In the genomic region with DNA sequence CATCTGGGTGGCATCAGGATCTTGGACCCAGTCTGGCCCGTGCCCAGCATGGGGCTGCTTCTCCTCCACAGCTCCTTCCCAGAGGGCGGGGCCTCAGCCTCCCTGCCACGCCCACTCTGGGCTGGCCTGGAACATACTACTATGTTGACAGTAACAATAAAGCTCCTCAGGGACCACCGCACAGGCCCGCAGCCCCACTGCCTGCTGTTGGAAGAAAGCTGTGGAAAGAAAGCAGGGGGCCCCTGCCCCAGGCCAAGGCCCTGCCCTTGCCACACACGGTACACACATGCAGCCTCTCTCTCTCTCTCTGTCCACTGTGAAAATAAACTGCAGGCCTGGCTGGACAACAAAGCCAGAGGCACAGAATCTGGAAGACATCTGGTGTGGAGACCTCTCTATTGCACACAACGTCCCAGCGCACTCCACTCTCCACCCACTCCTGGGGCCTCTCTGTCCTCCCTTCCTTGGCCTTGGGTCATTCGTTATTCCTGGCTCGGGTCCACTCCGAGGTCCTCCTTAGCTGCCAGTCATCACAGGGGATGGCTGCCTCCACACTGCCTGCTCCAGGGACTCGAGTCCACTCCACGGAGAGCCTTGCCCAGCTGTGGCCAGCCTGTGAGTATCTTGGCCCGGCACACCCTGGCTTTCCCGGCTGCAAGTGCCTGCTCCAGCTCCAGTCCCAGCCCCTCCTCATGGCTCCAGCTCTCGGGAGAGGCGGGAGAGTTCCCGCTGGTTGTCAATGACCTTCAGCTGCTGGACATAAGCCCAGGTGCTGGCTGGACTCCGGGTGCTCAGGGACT, we compare ENCODE assay signal across 10 cellular contexts. TPM values are rescaled to one million over a fixed set of nuclear protein-coding genes. Genes with fewer than 3 reads are reported as not detected.
DNase-seq lines count a peak whose midpoint lies in the region; ATAC-seq and TF ChIP-seq lines count a peak whose summit lies in the region.
"Had no signal": no experiment of that assay in that cellular context is flagged by ENCODE, and none has a peak within 500 bp of the region (broad histone marks: within the 10 kb centered on the region; RNA-seq: fewer than 3 reads in every experiment).

No MANE protein-coding gene starts in this region.

- no peak overlapping the region for H2AFZ ChIP-seq in HCT116 (ENCODE audit: low read depth, low read length, poor library complexity, severe bottlenecking)

- POLR2A ChIA-PET in HCT116 (lab: Charles Lee) = interaction anchor here (1.0 kb wide), 1 partner anchor 30 kb away, joined by 5 read pairs; no protein-coding TSS in a partner anchor
- POLR2A ChIA-PET in activated CD4-positive, alpha-beta T cell treated with anti-CD3 and anti-CD28 coated beads, Interleukin-2, amount 10 ng/mL, durations not matched to agents 7 days and 5 days (lab: Charles Lee) = no interaction called here
- POLR2A ChIA-PET in CD4-positive, alpha-beta T cell (lab: Charles Lee) = no interaction called here

- no peak overlapping the region for H3K4me3 Mint-ChIP-seq in activated CD4-positive, alpha-beta T cell treated with anti-CD3 and anti-CD28 coated beads, Interleukin-2, amount 10 ng/mL, durations not matched to agents 7 days and 5 days
- H3K4me3 Mint-ChIP-seq in CD4-positive, alpha-beta T cell = no peak overlapping the region
- H3K4me3 Mint-ChIP-seq: activated naive CD4-positive, alpha-beta T cell treated with anti-CD3 and anti-CD28 coated beads, Interleukin-2, amount 50 U/mL, for 24 hours had no signal

- TF ChIP-seq CTCF in HCT116 (IDR thresholded peaks at IDR 0.05 in 2 of 3, conservative IDR thresholded peaks at IDR 0.05 in 1 of 3; ENCODE audit: borderline replicate concordance in 1 of 3, insufficient read depth in 1 of 3, low read depth in 2 of 3, low read length in 2 of 3) = no peak
- no peak for TF ChIP-seq CTCF in choroid plexus epithelial cell (conservative IDR thresholded peaks at IDR 0.05; ENCODE audit: low read depth, low read length)
- no peak for TF ChIP-seq CTCF in CD4-positive, alpha-beta T cell (IDR thresholded peaks at IDR 0.05)

- H3K79me2 ChIP-seq in HCT116 (ENCODE audit: insufficient read depth, low read length) = no peaks in the 10 kb centered on the region

- no peak overlapping the region for H3K9ac ChIP-seq in HCT116 (ENCODE audit: low read length)

- H3K27ac Mint-ChIP-seq in activated CD4-positive, alpha-beta T cell treated with anti-CD3 and anti-CD28 coated beads, Interleukin-2, amount 10 ng/mL, durations not matched to agents 7 days and 5 days = no peak overlapping the region
- no peak overlapping the region for H3K27ac Mint-ChIP-seq in CD4-positive, alpha-beta T cell
- H3K27ac Mint-ChIP-seq: activated naive CD4-positive, alpha-beta T cell treated with anti-CD3 and anti-CD28 coated beads, Interleukin-2, amount 50 U/mL, for 24 hours had no signal

- no peak for TF ChIP-seq POLR2A in HCT116 (IDR thresholded peaks at IDR 0.05; ENCODE audit: borderline replicate concordance, extremely low read depth, insufficient read depth, insufficient read length)

- ATAC-seq in HCT116 (peak; percentile 53), left lobe of liver (peak; percentile 90), GM19397 (IDR thresholded peaks at IDR 0.05; ENCODE audit: unreplicated experiment) (no peak)
- no peak for ATAC-seq in CD4-positive, alpha-beta T cell (ENCODE audit: poor library complexity)
- ATAC-seq: Panc1 had no signal

- H3K9me3 ChIP-seq in HCT116 (ENCODE audit: control insufficient read depth in 1 of 2, insufficient read depth in 1 of 2, low read depth in 1 of 2, low read length in 2 of 2) = no peaks in the 10 kb centered on the region
- no peaks in the 10 kb centered on the region for H3K9me3 ChIP-seq in CD4-positive, alpha-beta T cell (ENCODE audit: control insufficient read depth, low read length)

- no peaks in the 10 kb centered on the region for H3K36me3 Mint-ChIP-seq in activated CD4-positive, alpha-beta T cell treated with anti-CD3 and anti-CD28 coated beads, Interleukin-2, amount 10 ng/mL, durations not matched to agents 7 days and 5 days (ENCODE audit: low read depth)
- H3K36me3 Mint-ChIP-seq in CD4-positive, alpha-beta T cell (ENCODE audit: low read depth) = no peaks in the 10 kb centered on the region
- H3K36me3 Mint-ChIP-seq: activated naive CD4-positive, alpha-beta T cell treated with anti-CD3 and anti-CD28 coated beads, Interleukin-2, amount 50 U/mL, for 24 hours had no signal

- H3K4me3 ChIP-seq in HCT116 (replicated peaks in 1 of 2; ENCODE audit: low read depth in 1 of 2, low read length in 2 of 2) = no peak overlapping the region
- H3K4me3 ChIP-seq in choroid plexus epithelial cell (ENCODE audit: low read depth, low read length) = peak overlapping the region; percentile 3

- no peak overlapping the region for H3K4me2 ChIP-seq in HCT116 (ENCODE audit: low read length)

- H3K27me3 Mint-ChIP-seq in activated CD4-positive, alpha-beta T cell treated with anti-CD3 and anti-CD28 coated beads, Interleukin-2, amount 10 ng/mL, durations not matched to agents 7 days and 5 days = no peaks in the 10 kb centered on the region
- H3K27me3 Mint-ChIP-seq in CD4-positive, alpha-beta T cell = no peaks in the 10 kb centered on the region
- H3K27me3 Mint-ChIP-seq: activated naive CD4-positive, alpha-beta T cell treated with anti-CD3 and anti-CD28 coated beads, Interleukin-2, amount 50 U/mL, for 24 hours had no signal

- DNase-seq in HCT116 (ENCODE audit: low read depth, low spot score) = no peak
- DNase-seq in choroid plexus epithelial cell (ENCODE audit: low read depth) = peak; percentile 77
- DNase-seq in left lobe of liver (ENCODE audit: low spot score) = peak; percentile 91
- DNase-seq in smooth muscle cell of the brain vasculature (ENCODE audit: low read depth, low spot score) = peak; percentile 75
- DNase-seq in activated CD4-positive, alpha-beta T cell treated with anti-CD3 and anti-CD28 coated beads, Interleukin-2, amount 10 ng/mL, durations not matched to agents 7 days and 5 days = no peak
- DNase-seq in NCI-H446 (lab: John Stamatoyannopoulos, UW) = no peak
- DNase-seq in CD4-positive, alpha-beta T cell = no peak

- peaks cover 13% of the 10 kb centered on the region for H3K4me1 Mint-ChIP-seq in activated CD4-positive, alpha-beta T cell treated with anti-CD3 and anti-CD28 coated beads, Interleukin-2, amount 10 ng/mL, durations not matched to agents 7 days and 5 days
- peaks cover 30% of the 10 kb centered on the region for H3K4me1 Mint-ChIP-seq in CD4-positive, alpha-beta T cell (ENCODE audit: low read depth)

- H3K9me3 Mint-ChIP-seq in activated CD4-positive, alpha-beta T cell treated with anti-CD3 and anti-CD28 coated beads, Interleukin-2, amount 10 ng/mL, durations not matched to agents 7 days and 5 days = no peaks in the 10 kb centered on the region
- H3K9me3 Mint-ChIP-seq in CD4-positive, alpha-beta T cell = no peaks in the 10 kb centered on the region
- H3K9me3 Mint-ChIP-seq: activated naive CD4-positive, alpha-beta T cell treated with anti-CD3 and anti-CD28 coated beads, Interleukin-2, amount 50 U/mL, for 24 hours had no signal

- peaks cover 25 to 35% of the 10 kb centered on the region in 2 experiments for H3K4me1 ChIP-seq in HCT116 (ENCODE audit: control insufficient read depth in 1 of 2, insufficient read depth in 2 of 2, low read length in 2 of 2)

- H4K20me1 ChIP-seq in HCT116 (ENCODE audit: insufficient read depth) = no peaks in the 10 kb centered on the region

- BruUV-seq in HCT116 (replicated peaks; lab: Mats Ljungman, UMichigan) = no TSS peak

- intact Hi-C loops in HCT116 (cut with micrococcal nuclease) = no loop called here
- intact Hi-C loops in CD4-positive, alpha-beta T cell (cut with DNase I, micrococcal nuclease) = no loop called here

- CTCF ChIA-PET in HCT116 (lab: Charles Lee) = interaction anchor here (1.5 to 2.8 kb wide), 2 partner anchors 30 to 101 kb away, joined by 6 to 17 read pairs; no protein-coding TSS in a partner anchor
- CTCF ChIA-PET in activated CD4-positive, alpha-beta T cell treated with anti-CD3 and anti-CD28 coated beads, Interleukin-2, amount 10 ng/mL, durations not matched to agents 7 days and 5 days (lab: Charles Lee) = interaction anchor here (0.9 to 2.1 kb wide), 10 partner anchors 10 to 104 kb away, joined by 3 to 8 read pairs (median 4); no protein-coding TSS in a partner anchor
- CTCF ChIA-PET in CD4-positive, alpha-beta T cell (lab: Charles Lee) = interaction anchor here (1.3 kb wide), 1 partner anchor 22 kb away, joined by 3 read pairs; no protein-coding TSS in a partner anchor

- H3K36me3 ChIP-seq in HCT116 (ENCODE audit: control insufficient read depth in 1 of 2, insufficient read depth in 2 of 2, low read length in 2 of 2) = no peaks in the 10 kb centered on the region

- H3K9me2 ChIP-seq in HCT116 (ENCODE audit: insufficient read depth) = no peaks in the 10 kb centered on the region

- no peaks in the 10 kb centered on the region for H3K27me3 ChIP-seq in HCT116 (ENCODE audit: insufficient read depth, low read length)
- H3K27me3 ChIP-seq in CD4-positive, alpha-beta T cell (ENCODE audit: control insufficient read depth, insufficient read depth, low read length) = no peaks in the 10 kb centered on the region

- no peak for TF ChIP-seq RAD21 in HCT116 (IDR thresholded peaks at IDR 0.05; ENCODE audit: low read depth)

- RAD21 ChIA-PET in HCT116 (lab: Charles Lee; ENCODE audit: low non-redundant PET in 1 of 2, low total read pairs in 2 of 2, uncharacterized antibody in 2 of 2, unreplicated experiment in 2 of 2) = interaction anchor here in 1 of 2 experiments (0.5 kb wide), 1 partner anchor 276 kb away, joined by 5 read pairs; no protein-coding TSS in a partner anchor

- no peak overlapping the region; the same call in 1 of the 2 replicates for H3K27ac ChIP-seq in HCT116 (ENCODE audit: low read depth, low read length)
- no peak overlapping the region for H3K27ac ChIP-seq in CD4-positive, alpha-beta T cell (ENCODE audit: low read depth, low read length)

RNA-seq across cellular contexts. Expression of gene ENDOU, which starts 11.8 kb away (rescaled TPM):
- total RNA-seq in HCT116 (2021; ENCODE audit: unreplicated experiment) (not detected), left lobe of liver (not detected)
- polyA plus RNA-seq in HCT116 (2012) = 0.08 TPM in 1 of 2 replicates, not detected in the other
- total RNA-seq in activated CD4-positive, alpha-beta T cell treated with anti-CD3 and anti-CD28 coated beads, Interleukin-2, amount 10 ng/mL, durations not matched to agents 7 days and 5 days = not detected
- total RNA-seq in CD4-positive, alpha-beta T cell = not detected

RNA-seq across cellular contexts. Expression of gene RAPGEF3, which starts 21.6 kb away (rescaled TPM):
- 1.8 TPM for total RNA-seq in HCT116 (2021; ENCODE audit: unreplicated experiment)
- 1.1 and 1.9 TPM in 2 replicates for polyA plus RNA-seq in HCT116 (2012)
- 2.1 TPM for total RNA-seq in left lobe of liver
- total RNA-seq in activated CD4-positive, alpha-beta T cell treated with anti-CD3 and anti-CD28 coated beads, Interleukin-2, amount 10 ng/mL, durations not matched to agents 7 days and 5 days = under 1 TPM in 1 of 2 experiments, not detected in 1; 0.15 TPM
- total RNA-seq in CD4-positive, alpha-beta T cell = under 1 TPM; 0.17 to 0.33 TPM

RNA-seq across cellular contexts. Expression of gene RPAP3, which starts 31.2 kb away (rescaled TPM):
- total RNA-seq in HCT116 (2021; ENCODE audit: unreplicated experiment) (48.3 TPM), left lobe of liver (5.8 TPM)
- polyA plus RNA-seq in HCT116 (2012) = 8.1 and 12.7 TPM in 2 replicates
- 10 to 100 TPM; 40.3 to 42.9 TPM for total RNA-seq in activated CD4-positive, alpha-beta T cell treated with anti-CD3 and anti-CD28 coated beads, Interleukin-2, amount 10 ng/mL, durations not matched to agents 7 days and 5 days
- total RNA-seq in CD4-positive, alpha-beta T cell = 10 to 100 TPM; 24.6 to 26.4 TPM

RNA-seq across cellular contexts. Expression of gene SLC48A1, which starts 36.0 kb away (rescaled TPM):
- total RNA-seq in HCT116 (2021; ENCODE audit: unreplicated experiment) = 20.0 TPM
- 12.2 and 15.7 TPM in 2 replicates for polyA plus RNA-seq in HCT116 (2012)
- total RNA-seq in left lobe of liver = 14.1 TPM
- total RNA-seq in activated CD4-positive, alpha-beta T cell treated with anti-CD3 and anti-CD28 coated beads, Interleukin-2, amount 10 ng/mL, durations not matched to agents 7 days and 5 days = 1 to 10 TPM; 7.9 to 9.1 TPM
- total RNA-seq in CD4-positive, alpha-beta T cell = 1 to 10 TPM; 4.5 to 5.8 TPM

Comparison
In these comparisons a context has a peak if more than half of its experiments do, and no peak if none do; other contexts are left out.
1. ATAC-seq: peak in HCT116 (single experiment) and left lobe of liver (single experiment); none in GM19397 (single experiment) and CD4-positive, alpha-beta T cell (single experiment).
2. DNase-seq: peak in choroid plexus epithelial cell (single experiment), left lobe of liver (single experiment) and smooth muscle cell of the brain vasculature (single experiment); none in HCT116 (single experiment), activated CD4-positive, alpha-beta T cell treated with anti-CD3 and anti-CD28 coated beads, Interleukin-2, amount 10 ng/mL, durations not matched to agents 7 days and 5 days (single experiment), NCI-H446 (0 of 2) and CD4-positive, alpha-beta T cell (0 of 10).